1 cellular context compared by ENCODE assay signal in the genomic region with DNA sequence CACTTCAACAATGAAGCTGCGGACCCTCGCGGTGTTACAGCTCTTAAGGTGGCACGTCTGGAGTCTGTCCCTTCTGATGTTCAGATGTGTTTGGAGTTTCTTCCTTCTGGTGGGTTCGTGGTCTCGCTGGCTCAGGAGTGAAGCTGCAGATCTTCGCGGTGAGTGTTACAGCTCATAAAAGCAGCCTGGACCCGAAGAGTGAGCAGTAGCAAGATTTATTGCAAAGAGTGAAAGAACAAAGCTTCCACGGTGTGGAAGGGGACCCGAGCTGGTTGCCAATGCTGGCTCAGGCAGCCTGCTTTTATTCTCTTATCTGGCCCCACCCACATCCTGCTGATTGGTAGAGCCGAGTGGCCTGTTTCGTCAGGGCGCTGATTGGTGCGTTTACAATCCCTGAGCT.
TF ChIP-seq lines count a peak whose summit lies in the region.

No MANE protein-coding gene starts in this region.

TF ChIP-seq in GM12878, 131 proteins besides CTCF, POLR2A, EP300 and RAD21:
- TF ChIP-seq, protein P1, sequence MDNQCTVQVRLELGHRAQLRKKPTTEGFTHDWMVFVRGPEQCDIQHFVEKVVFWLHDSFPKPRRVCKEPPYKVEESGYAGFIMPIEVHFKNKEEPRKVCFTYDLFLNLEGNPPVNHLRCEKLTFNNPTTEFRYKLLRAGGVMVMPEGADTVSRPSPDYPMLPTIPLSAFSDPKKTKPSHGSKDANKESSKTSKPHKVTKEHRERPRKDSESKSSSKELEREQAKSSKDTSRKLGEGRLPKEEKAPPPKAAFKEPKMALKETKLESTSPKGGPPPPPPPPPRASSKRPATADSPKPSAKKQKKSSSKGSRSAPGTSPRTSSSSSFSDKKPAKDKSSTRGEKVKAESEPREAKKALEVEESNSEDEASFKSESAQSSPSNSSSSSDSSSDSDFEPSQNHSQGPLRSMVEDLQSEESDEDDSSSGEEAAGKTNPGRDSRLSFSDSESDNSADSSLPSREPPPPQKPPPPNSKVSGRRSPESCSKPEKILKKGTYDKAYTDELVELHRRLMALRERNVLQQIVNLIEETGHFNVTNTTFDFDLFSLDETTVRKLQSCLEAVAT (IDR thresholded peaks at IDR 0.05), result 0 out of 2 replicates have a peak, but pooled peaks have one; percentile 53
